3 cellular contexts compared by ENCODE assay signal in genomic region chrX:44572340-44572938, GRCh38.
TF ChIP-seq lines count a peak whose summit lies in the region.

No MANE protein-coding gene starts in this region.

TF ChIP-seq in A549, 52 proteins besides CTCF, POLR2A, EP300 and RAD21:
- TF ChIP-seq BHLHE40 (IDR thresholded peaks at IDR 0.05; ENCODE audit: low read depth, low read length) (no peak), EHMT2 (IDR thresholded peaks at IDR 0.05; ENCODE audit: low read depth) (no peak), HEYL (CRISPR knock-in tag; IDR thresholded peaks at IDR 0.05) (no peak), HOXB13 (CRISPR knock-in tag; IDR thresholded peaks at IDR 0.05; ENCODE audit: low read depth) (no peak), ATOH8 (CRISPR knock-in tag; IDR thresholded peaks at IDR 0.05; ENCODE audit: low read depth) (no peak), PHF8 (IDR thresholded peaks at IDR 0.05; ENCODE audit: borderline replicate concordance, low read depth) (no peak), RFX5 (IDR thresholded peaks at IDR 0.05) (no peak)

TF ChIP-seq in HCT116, 20 proteins besides CTCF, POLR2A, EP300 and RAD21:
- TF ChIP-seq CBX3 (IDR thresholded peaks at IDR 0.05; ENCODE audit: low read depth) (peak; percentile 55; the same call in 1 of the 2 replicates), SP1 (IDR thresholded peaks at IDR 0.05; ENCODE audit: low read depth) (no peak)

TF ChIP-seq in K562, 482 proteins besides CTCF, POLR2A, EP300 and RAD21:
- TF ChIP-seq CBX3 (IDR thresholded peaks at IDR 0.05; ENCODE audit: borderline replicate concordance in 1 of 2, low read length in 2 of 2) = peak in 1 of 2 experiments; percentile 87; a peak in 1 of 3 replicates
- TF ChIP-seq ZNF280A (IDR thresholded peaks at IDR 0.05; ENCODE audit: low read depth, partially characterized antibody) = peak; percentile 88
- peak; percentile 81; the same call in 1 of the 2 replicates for TF ChIP-seq CBX5 (IDR thresholded peaks at IDR 0.05; ENCODE audit: borderline replicate concordance, low read depth)
- no peak for TF ChIP-seq SIX5 (IDR thresholded peaks at IDR 0.05; ENCODE audit: borderline replicate concordance in 1 of 2, insufficient read depth in 1 of 2, low read depth in 1 of 2, low read length in 2 of 2)
- TF ChIP-seq TRIM28 (IDR thresholded peaks at IDR 0.05) = peak; percentile 63; the same call in 1 of the 2 replicates
- no peak for TF ChIP-seq KHSRP (IDR thresholded peaks at IDR 0.05)
- no peak for TF ChIP-seq HDAC3 (IDR thresholded peaks at IDR 0.05; ENCODE audit: borderline replicate concordance, partially characterized antibody)
- TF ChIP-seq GATAD2A (IDR thresholded peaks at IDR 0.05) = no peak
- no peak for TF ChIP-seq ASH1L (IDR thresholded peaks at IDR 0.05; ENCODE audit: borderline replicate concordance, low read depth, partially characterized antibody)
- 0 out of 2 replicates have a peak, but pooled peaks have one; percentile 20 for TF ChIP-seq XRCC3 (IDR thresholded peaks at IDR 0.05)
